In the genomic region with DNA sequence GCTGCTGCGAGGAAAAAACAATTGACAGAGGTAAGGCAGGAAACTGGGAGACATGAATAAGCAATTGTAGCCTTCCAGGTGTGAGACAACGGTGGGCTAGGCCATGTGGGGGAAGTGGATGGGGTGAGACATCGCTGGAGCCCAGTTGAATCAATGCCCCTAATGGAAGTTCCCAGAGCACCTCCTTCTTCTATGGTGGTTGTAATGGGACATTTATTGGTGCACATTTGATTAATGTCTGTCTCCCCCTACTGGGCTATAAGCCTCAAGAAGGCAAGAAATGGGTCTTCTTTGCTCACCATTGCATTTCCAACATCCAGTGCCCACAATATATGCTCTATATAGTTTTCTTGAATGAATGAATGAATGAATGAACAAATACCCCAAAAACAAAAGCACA, we compare ENCODE assay signal across 10 cellular contexts. TPM values are rescaled to one million over a fixed set of nuclear protein-coding genes. Genes with fewer than 3 reads are reported as not detected.
DNase-seq lines count a peak whose midpoint lies in the region; ATAC-seq and TF ChIP-seq lines count a peak whose summit lies in the region.
"Had no signal": no experiment of that assay in that cellular context is flagged by ENCODE, and none has a peak within 500 bp of the region (broad histone marks: within the 10 kb centered on the region; RNA-seq: fewer than 3 reads in every experiment).

No MANE protein-coding gene starts in this region.

- no peak overlapping the region; a peak in 1 of 4 replicates for H3K4me3 ChIP-seq in SK-N-SH (ENCODE audit: low read depth in 2 of 2, low read length in 1 of 2)
- H3K4me3 ChIP-seq in adrenal gland: no peak overlapping the region
- H3K4me3 ChIP-seq: suprapubic skin had no signal

- peaks cover 0 to 20% of the 10 kb centered on the region in 2 experiments; a peak in 1 of 4 replicates for H3K4me1 ChIP-seq in SK-N-SH (ENCODE audit: control insufficient read depth in 1 of 2, insufficient read depth in 2 of 2, low read depth in 1 of 2, low read length in 1 of 2)
- H3K4me1 ChIP-seq in adrenal gland (replicated peaks in 1 of 2): no peaks in the 10 kb centered on the region
- H3K4me1 ChIP-seq: suprapubic skin had no signal

- no peaks in the 10 kb centered on the region for H3K9me3 Mint-ChIP-seq in stimulated activated naive B cell treated with anti-CD40 and anti-IgM and Interleukin-4, amounts not matched to agents 10 μg/mL and 1 μg/mL and 100 μg/mL, for 72 hours
- H3K9me3 Mint-ChIP-seq in HFFc6: peaks cover 30% of the 10 kb centered on the region; the same call in 1 of the 2 replicates

- TF ChIP-seq RAD21 in SK-N-SH (IDR thresholded peaks at IDR 0.05; ENCODE audit: low read length): peak; percentile 28; the same call in 1 of the 2 replicates

- DNase-seq in SK-N-SH (peak; percentile 39), NCI-H345 treated with DMSO at 0.1 percent for 48 hours (lab: John Stamatoyannopoulos, UW; ENCODE audit: unreplicated experiment) (peak; percentile 11), cerebellum (ENCODE audit: low spot score) (peak; percentile 37), adrenal gland (no peak), HFFc6 (no peak)
- no peak for DNase-seq in stimulated activated naive B cell treated with anti-CD40 and anti-IgM and Interleukin-4, amounts not matched to agents 10 μg/mL and 1 μg/mL and 100 μg/mL, for 72 hours
- DNase-seq in activated effector memory CD4-positive, alpha-beta T cell treated with anti-CD3 and anti-CD28 coated beads, Interleukin-2, amount 50 U/mL, for 16 hours: no peak
- DNase-seq: C1 segment of cervical spinal cord had no signal

- H3K27ac ChIP-seq in SK-N-SH (ENCODE audit: low read depth in 2 of 2, low read length in 1 of 2) (no peak overlapping the region), adrenal gland (no peak overlapping the region)
- H3K27ac ChIP-seq: suprapubic skin had no signal

- H3K36me3 ChIP-seq in SK-N-SH (replicated peaks in 1 of 2; ENCODE audit: control insufficient read depth in 1 of 2, insufficient read depth in 2 of 2, low read length in 1 of 2) (no peaks in the 10 kb centered on the region), adrenal gland (replicated peaks in 1 of 2) (no peaks in the 10 kb centered on the region)
- H3K36me3 ChIP-seq: suprapubic skin had no signal

- CTCF ChIA-PET in SK-N-SH (lab: Yijun Ruan, JAX): no interaction called here

- no peak for TF ChIP-seq POLR2A in adrenal gland (IDR thresholded peaks at IDR 0.05)

- TF ChIP-seq EP300 in SK-N-SH (IDR thresholded peaks at IDR 0.05; ENCODE audit: borderline replicate concordance in 1 of 2, low read depth in 1 of 2, low read length in 1 of 2): no peak

- TF ChIP-seq CTCF in SK-N-SH (IDR thresholded peaks at IDR 0.05) (no peak), adrenal gland (IDR thresholded peaks at IDR 0.05) (peak in 2 of 6 experiments; percentile 25 to 33), HFFc6 (IDR thresholded peaks at IDR 0.05) (no peak; the same call in 1 of the 2 replicates)

- H3K9me3 ChIP-seq in SK-N-SH (no peaks in the 10 kb centered on the region), adrenal gland (replicated peaks in 1 of 3) (no peaks in the 10 kb centered on the region)
- H3K9me3 ChIP-seq: suprapubic skin had no signal

- H3K79me2 ChIP-seq in SK-N-SH (ENCODE audit: insufficient read depth): no peaks in the 10 kb centered on the region

- no peak overlapping the region for H3K27ac Mint-ChIP-seq in stimulated activated naive B cell treated with anti-CD40 and anti-IgM and Interleukin-4, amounts not matched to agents 10 μg/mL and 1 μg/mL and 100 μg/mL, for 72 hours
- no peak overlapping the region for H3K27ac Mint-ChIP-seq in HFFc6

- peaks cover 24 to 43% of the 10 kb centered on the region in 2 donors for H3K4me1 Mint-ChIP-seq in stimulated activated naive B cell treated with anti-CD40 and anti-IgM and Interleukin-4, amounts not matched to agents 10 μg/mL and 1 μg/mL and 100 μg/mL, for 72 hours
- no peaks in the 10 kb centered on the region for H3K4me1 Mint-ChIP-seq in HFFc6 (ENCODE audit: low read depth)

- H3K4me2 ChIP-seq in SK-N-SH: no peak overlapping the region

- no peak for ATAC-seq in SK-N-SH treated with all-trans-retinoic acid at 6 μM for 48 hours
- peak; percentile 28 to 59 for ATAC-seq in stimulated activated naive B cell treated with anti-CD40 and anti-IgM and Interleukin-4, amounts not matched to agents 10 μg/mL and 1 μg/mL and 100 μg/mL, for 72 hours (replicated peaks)

- WGBS in SK-N-SH (ENCODE audit: low lambda C conversion rate): 28% methylated on average over 3 of the region's 3 CpGs
- WGBS in adrenal gland, 4 donors: 60 to 65% (median 63%) methylated on average over 3 of the region's 3 CpGs

- H3K4me3 Mint-ChIP-seq in stimulated activated naive B cell treated with anti-CD40 and anti-IgM and Interleukin-4, amounts not matched to agents 10 μg/mL and 1 μg/mL and 100 μg/mL, for 72 hours: no peak overlapping the region
- H3K4me3 Mint-ChIP-seq in HFFc6: no peak overlapping the region

- POLR2A ChIA-PET in SK-N-SH (lab: Yijun Ruan, JAX): no interaction called here

- H3K27me3 ChIP-seq in SK-N-SH (ENCODE audit: insufficient read depth): no peaks in the 10 kb centered on the region
- peaks cover 4% of the 10 kb centered on the region for H3K27me3 ChIP-seq in adrenal gland

- intact Hi-C loops in adrenal gland (cut with DNase I): no loop called here

- no peaks in the 10 kb centered on the region for H4K20me1 ChIP-seq in SK-N-SH (ENCODE audit: insufficient read depth)

- H2AFZ ChIP-seq in SK-N-SH (ENCODE audit: low read depth): no peak overlapping the region

- H3K27me3 Mint-ChIP-seq in stimulated activated naive B cell treated with anti-CD40 and anti-IgM and Interleukin-4, amounts not matched to agents 10 μg/mL and 1 μg/mL and 100 μg/mL, for 72 hours: peaks cover 59 to 71% of the 10 kb centered on the region in 2 donors
- peaks cover 2% of the 10 kb centered on the region for H3K27me3 Mint-ChIP-seq in HFFc6 (ENCODE audit: insufficient read depth)

- H3K9me2 ChIP-seq in SK-N-SH: no peaks in the 10 kb centered on the region

- no peaks in the 10 kb centered on the region for H3F3A ChIP-seq in SK-N-SH (replicated peaks; ENCODE audit: insufficient read depth)

- H3K9ac ChIP-seq in SK-N-SH: no peak overlapping the region

- H3K36me3 Mint-ChIP-seq in stimulated activated naive B cell treated with anti-CD40 and anti-IgM and Interleukin-4, amounts not matched to agents 10 μg/mL and 1 μg/mL and 100 μg/mL, for 72 hours: no peaks in the 10 kb centered on the region
- no peaks in the 10 kb centered on the region; the same call in 1 of the 2 replicates for H3K36me3 Mint-ChIP-seq in HFFc6 (ENCODE audit: low read depth)

TF ChIP-seq in SK-N-SH, 30 proteins besides CTCF, POLR2A, EP300 and RAD21 (continues in another document):
- no peak for TF ChIP-seq IRF3 (IDR thresholded peaks at IDR 0.05; ENCODE audit: low read depth, low read length)
- TF ChIP-seq, protein P1, sequence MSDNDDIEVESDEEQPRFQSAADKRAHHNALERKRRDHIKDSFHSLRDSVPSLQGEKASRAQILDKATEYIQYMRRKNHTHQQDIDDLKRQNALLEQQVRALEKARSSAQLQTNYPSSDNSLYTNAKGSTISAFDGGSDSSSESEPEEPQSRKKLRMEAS (IDR thresholded peaks at IDR 0.05; ENCODE audit: low read depth): no peak
- TF ChIP-seq NFIC (IDR thresholded peaks at IDR 0.05; ENCODE audit: borderline replicate concordance): no peak

TF ChIP-seq in SK-N-SH treated with all-trans-retinoic acid at 6 μM for 48 hours, 23 proteins besides CTCF, POLR2A, EP300 and RAD21 (continues in another document):
- TF ChIP-seq ARNTL (CRISPR knock-in tag; IDR thresholded peaks at IDR 0.05; ENCODE audit: borderline replicate concordance, low read depth) (no peak), PPARA (CRISPR knock-in tag; IDR thresholded peaks at IDR 0.05; ENCODE audit: borderline replicate concordance) (no peak), OSR1 (CRISPR knock-in tag; IDR thresholded peaks at IDR 0.05) (no peak), GLIS3 (CRISPR knock-in tag; IDR thresholded peaks at IDR 0.05) (no peak), TCF4 (CRISPR knock-in tag; IDR thresholded peaks at IDR 0.05; ENCODE audit: borderline replicate concordance) (no peak), ZFP30 (CRISPR knock-in tag; IDR thresholded peaks at IDR 0.05) (no peak), ZC3H10 (CRISPR knock-in tag; IDR thresholded peaks at IDR 0.05) (no peak), RARB (CRISPR knock-in tag; IDR thresholded peaks at IDR 0.05) (no peak), ESRRG (CRISPR knock-in tag; IDR thresholded peaks at IDR 0.05) (no peak), ZNF70 (CRISPR knock-in tag; IDR thresholded peaks at IDR 0.05) (no peak)

RNA-seq across cellular contexts. Expression of gene CD300E, which starts 22.7 kb away (rescaled TPM):
- polyA plus RNA-seq in SK-N-SH (2012; rRNA removed) (not detected in 2 replicates), adrenal gland (1 to 10 TPM in 2 of 3 donors, under 1 TPM in 1; 0.71 to 2.4 (median 1.5) TPM)
- not detected in 2 replicates for polyA plus RNA-seq in SK-N-SH (2012; cell fraction: cytosol; rRNA removed)
- not detected in 2 replicates for polyA plus RNA-seq in SK-N-SH (2012; cell fraction: nucleus; rRNA removed)
- total RNA-seq in cerebellum (not detected), adrenal gland (under 1 TPM in 7 of 8 donors, not detected in 1; 0.06 to 0.96 (median 0.24) TPM)
- not detected for total RNA-seq in HFFc6 (2021; fragmentation: NEBNext Ultra II Directional; extraction: Animal tissue kit (Norgen Biotek cat#: 25700))

RNA-seq across cellular contexts. Expression of gene CD300LD, which starts 54.1 kb away (rescaled TPM):
- polyA plus RNA-seq in SK-N-SH (2012; rRNA removed): not detected in 2 replicates
- polyA plus RNA-seq in SK-N-SH (2012; cell fraction: cytosol; rRNA removed): not detected in 2 replicates
- polyA plus RNA-seq in SK-N-SH (2012; cell fraction: nucleus; rRNA removed): not detected in 2 replicates
- total RNA-seq in cerebellum: not detected
- not detected for total RNA-seq in adrenal gland
- not detected for polyA plus RNA-seq in adrenal gland
- total RNA-seq in HFFc6 (2021; fragmentation: NEBNext Ultra II Directional; extraction: Animal tissue kit (Norgen Biotek cat#: 25700)): not detected
- total RNA-seq: suprapubic skin had no signal

Comparison
In these comparisons a context has a peak if more than half of its experiments do, and no peak if none do; other contexts are left out.
1. DNase-seq: peak in SK-N-SH (single experiment), NCI-H345 treated with DMSO at 0.1 percent for 48 hours (single experiment) and cerebellum (single experiment); none in stimulated activated naive B cell treated with anti-CD40 and anti-IgM and Interleukin-4, amounts not matched to agents 10 μg/mL and 1 μg/mL and 100 μg/mL, for 72 hours (single experiment), activated effector memory CD4-positive, alpha-beta T cell treated with anti-CD3 and anti-CD28 coated beads, Interleukin-2, amount 50 U/mL, for 16 hours (single experiment), adrenal gland (0 of 7) and HFFc6 (single experiment).